ENCODE assay signal across 21 cellular contexts in the genomic region with DNA sequence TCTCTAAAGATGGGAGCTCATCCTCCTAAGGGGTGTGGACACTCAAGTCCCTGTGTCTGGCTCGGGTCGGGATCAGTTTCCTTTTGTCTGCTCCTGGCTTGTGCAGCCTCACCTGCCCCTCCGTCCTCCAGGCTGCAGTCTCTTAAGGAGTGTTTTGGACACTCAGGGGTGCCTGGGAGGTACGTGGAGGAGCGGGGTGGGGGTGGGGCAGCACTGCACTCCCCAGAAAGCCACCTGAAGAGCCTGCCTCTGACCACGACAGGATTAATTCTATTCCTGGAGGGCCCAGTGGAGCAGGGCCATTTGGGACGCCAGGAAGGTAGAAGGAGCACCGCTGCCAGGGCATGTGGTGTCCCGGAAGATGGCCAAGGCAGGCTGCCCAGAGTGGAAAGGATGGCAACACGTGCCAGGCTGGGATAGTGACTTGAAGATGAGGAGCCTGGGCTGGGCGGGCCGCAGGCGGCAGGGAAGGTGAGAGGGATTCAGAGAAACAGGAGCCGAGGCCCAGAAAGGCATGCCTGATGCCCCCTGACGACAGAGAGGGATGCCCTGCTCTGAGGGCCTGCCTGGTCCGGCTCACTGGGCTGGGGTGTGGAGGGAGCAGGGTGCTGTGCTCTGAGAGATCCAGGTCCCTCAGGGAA. TPM values are rescaled to one million over a fixed set of nuclear protein-coding genes. Genes with fewer than 3 reads are reported as not detected.
DNase-seq lines count a peak whose midpoint lies in the region; ATAC-seq and TF ChIP-seq lines count a peak whose summit lies in the region.
"Had no signal": no experiment of that assay in that cellular context is flagged by ENCODE, and none has a peak within 500 bp of the region (broad histone marks: within the 10 kb centered on the region; RNA-seq: fewer than 3 reads in every experiment).

No MANE protein-coding gene starts in this region.

- H3K4me3 ChIP-seq in lower lobe of right lung (no peak overlapping the region), aorta (ENCODE audit: low read length in 2 of 2) (no peak overlapping the region), transverse colon (no peak overlapping the region)
- H3K4me3 ChIP-seq: smooth muscle cell, tibial artery had no signal

- intact Hi-C loops in lower lobe of right lung (cut with DNase I) (no loop called here), aorta (cut with DNase I) (no loop called here), transverse colon (cut with DNase I; ENCODE audit: low total_unique reads) (loop anchor here (5.0 kb wide), 1 partner anchor 112 kb away; a partner anchor contains a TSS)

- H3K27ac ChIP-seq in lower lobe of right lung (no peak overlapping the region), aorta (ENCODE audit: low read depth in 1 of 2, low read length in 2 of 2) (no peak overlapping the region), transverse colon (no peak overlapping the region)

- H3K4me1 Mint-ChIP-seq in chondrocyte (ENCODE audit: low read depth): peaks cover 32% of the 10 kb centered on the region

- no peaks in the 10 kb centered on the region for H3K27me3 Mint-ChIP-seq in chondrocyte (ENCODE audit: low read depth)
- H3K27me3 Mint-ChIP-seq: activated naive CD4-positive, alpha-beta T cell treated with anti-CD3 and anti-CD28 coated beads, Interleukin-2, amount 10 ng/mL, durations not matched to agents 7 days and 5 days had no signal

- TF ChIP-seq POLR2A in transverse colon (IDR thresholded peaks at IDR 0.05): no peak

- H3K4me1 ChIP-seq in lower lobe of right lung: peaks cover 4% of the 10 kb centered on the region
- no peaks in the 10 kb centered on the region for H3K4me1 ChIP-seq in aorta (ENCODE audit: control insufficient read depth in 1 of 2, insufficient read depth in 2 of 2, low read length in 2 of 2)
- peaks cover 0 to 4% (median 0%) of the 10 kb centered on the region in 4 donors for H3K4me1 ChIP-seq in transverse colon
- H3K4me1 ChIP-seq: breast epithelium had no signal

- no peak for TF ChIP-seq CTCF in chondrocyte (IDR thresholded peaks at IDR 0.05)
- no peak for TF ChIP-seq CTCF in lower lobe of right lung (IDR thresholded peaks at IDR 0.05)
- no peak for TF ChIP-seq CTCF in transverse colon (IDR thresholded peaks at IDR 0.05)

- in situ Hi-C loops in transverse colon (cut with MboI; ENCODE audit: low pct_ligation_motif_present in 1 of 4, low pct_unique_long_range_greater_than_20kb in 1 of 4, low sequenced_read_pairs in 3 of 4): loop anchor here (5.0 to 25.0 kb wide), 3 partner anchors 129 to 232 kb away; no protein-coding TSS in a partner anchor

- no peak for TF ChIP-seq EP300 in transverse colon (IDR thresholded peaks at IDR 0.05; ENCODE audit: low read depth)

- H3K36me3 ChIP-seq in lower lobe of right lung: no peaks in the 10 kb centered on the region
- H3K36me3 ChIP-seq in aorta (ENCODE audit: control insufficient read depth in 1 of 2, insufficient read depth in 2 of 2, low read length in 1 of 2): no peaks in the 10 kb centered on the region
- no peaks in the 10 kb centered on the region for H3K36me3 ChIP-seq in transverse colon
- H3K36me3 ChIP-seq: breast epithelium, tibial artery had no signal

- no peaks in the 10 kb centered on the region for H3K36me3 Mint-ChIP-seq in chondrocyte (ENCODE audit: low read depth)

- no peaks in the 10 kb centered on the region for H3K9me3 Mint-ChIP-seq in chondrocyte (ENCODE audit: low read depth)

- no peak overlapping the region for H3K27ac Mint-ChIP-seq in chondrocyte (ENCODE audit: unreplicated experiment)

- no peaks in the 10 kb centered on the region for H3K27me3 ChIP-seq in lower lobe of right lung (ENCODE audit: low read depth)
- no peaks in the 10 kb centered on the region for H3K27me3 ChIP-seq in aorta (ENCODE audit: control insufficient read depth in 1 of 2, insufficient read depth in 2 of 2, low read length in 1 of 2)
- H3K27me3 ChIP-seq in transverse colon: no peaks in the 10 kb centered on the region
- H3K27me3 ChIP-seq: breast epithelium, tibial artery had no signal

- H3K4me3 Mint-ChIP-seq in chondrocyte (ENCODE audit: unreplicated experiment): no peak overlapping the region
- H3K4me3 Mint-ChIP-seq: activated naive CD4-positive, alpha-beta T cell treated with anti-CD3 and anti-CD28 coated beads, Interleukin-2, amount 10 ng/mL, durations not matched to agents 7 days and 5 days had no signal

- DNase-seq in activated effector memory CD4-positive, alpha-beta T cell treated with anti-CD3 and anti-CD28 coated beads, Interleukin-2, amount 50 U/mL, for 16 hours: peak; percentile 57
- no peak for DNase-seq in activated effector memory CD4-positive, alpha-beta T cell treated with Interleukin-2 at 50 U/mL for 16 hours
- DNase-seq in chondrocyte (ENCODE audit: low spot score) (peak; percentile 77), lower lobe of right lung (peak; percentile 35), aorta (peak; percentile 36 to 68), occipital lobe (lab: John Stamatoyannopoulos, UW) (no peak), transverse colon (no peak), NCI-H187 treated with DMSO at 0.1 percent for 48 hours (lab: John Stamatoyannopoulos, UW) (no peak)
- DNase-seq: activated CD4-positive, CD25-positive, alpha-beta regulatory T cell treated with anti-CD3 and anti-CD28 coated beads, Interleukin-2, amount 50 U/mL, for 72 hours; activated CD8-positive, alpha-beta memory T cell treated with anti-CD3 and anti-CD28 coated beads, Interleukin-2, amount 50 U/mL, for 48 hours; effector CD8-positive, alpha-beta T cell; NCI-H1105; SHP77 had no signal

- H3K9me3 ChIP-seq in lower lobe of right lung (no peaks in the 10 kb centered on the region), aorta (ENCODE audit: control insufficient read depth, low read length) (no peaks in the 10 kb centered on the region), transverse colon (no peaks in the 10 kb centered on the region)
- H3K9me3 ChIP-seq: breast epithelium, tibial artery had no signal

- no peak for ATAC-seq in lower lobe of right lung
- no peak for ATAC-seq in aorta (ENCODE audit: low FRiP score)

- WGBS in aorta, 2 donors: 89% methylated on average over 16 of the region's 16 CpGs
- 96 to 98% methylated on average over 9 to 16 of the region's 16 CpGs for WGBS in transverse colon (ENCODE audit: low coverage in 1 of 2), 2 donors

RNA-seq across cellular contexts. Expression of a gene that starts 14.8 kb away (rescaled TPM):
- total RNA-seq in chondrocyte (not detected in 3 replicates), lower lobe of right lung (not detected), aorta (not detected), occipital lobe (4.5 TPM), transverse colon (not detected)
- not detected for polyA plus RNA-seq in aorta
- total RNA-seq: A172; breast epithelium; osteocyte; smooth muscle cell; T-helper 2 cell treated with Interferon-gamma antibody and Interleukin-4, amounts not matched to agents 100 ng/mL and 5 ng/mL, for 36 hours had no signal
- polyA plus RNA-seq: keratinocyte, smooth muscle cell had no signal

Comparison
In these comparisons a context has a peak if more than half of its experiments do, and no peak if none do; other contexts are left out.
1. DNase-seq: peak in activated effector memory CD4-positive, alpha-beta T cell treated with anti-CD3 and anti-CD28 coated beads, Interleukin-2, amount 50 U/mL, for 16 hours (single experiment), chondrocyte (single experiment), lower lobe of right lung (single experiment) and aorta (2 of 2); none in activated effector memory CD4-positive, alpha-beta T cell treated with Interleukin-2 at 50 U/mL for 16 hours (single experiment), occipital lobe (single experiment), transverse colon (single experiment) and NCI-H187 treated with DMSO at 0.1 percent for 48 hours (single experiment).